ENCODE assay signal across 3 cellular contexts in the genomic region with DNA sequence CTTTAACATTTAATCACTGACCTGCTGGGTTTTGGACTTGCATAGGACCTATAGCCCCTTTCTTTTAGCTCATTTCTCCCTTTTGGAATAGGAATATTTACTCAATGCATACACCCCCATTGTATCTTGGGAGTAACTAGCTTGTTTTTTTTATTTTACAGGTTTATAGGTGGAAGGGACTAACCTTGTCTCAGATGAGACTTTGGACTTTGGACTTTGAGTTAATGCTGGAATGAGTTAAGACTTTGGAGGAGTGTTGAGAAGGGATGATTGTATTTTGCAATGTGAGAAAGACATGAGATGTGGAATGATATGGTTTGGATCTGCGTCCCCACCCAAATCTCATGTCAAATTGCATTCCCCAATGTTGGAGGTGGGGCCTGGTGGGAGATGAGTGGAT.
TF ChIP-seq lines count a peak whose summit lies in the region.

No MANE protein-coding gene starts in this region.

TF ChIP-seq in HepG2, 621 proteins besides CTCF, POLR2A, EP300 and RAD21:
- TF ChIP-seq HNF4A (CRISPR knock-in tag; IDR thresholded peaks at IDR 0.05) (0 out of 2 replicates have a peak, but pooled peaks have one; percentile 10), ZNF101 (CRISPR knock-in tag; IDR thresholded peaks at IDR 0.05; ENCODE audit: borderline replicate concordance, low read depth) (no peak)

TF ChIP-seq in H1, 55 proteins besides CTCF, POLR2A, EP300 and RAD21:
- no peak for TF ChIP-seq KDM5A (IDR thresholded peaks at IDR 0.05; ENCODE audit: low read length)
- TF ChIP-seq BRCA1 (IDR thresholded peaks at IDR 0.05; ENCODE audit: low read depth, low read length) = no peak
- no peak for TF ChIP-seq HDAC6 (IDR thresholded peaks at IDR 0.05; ENCODE audit: low read depth, low read length)
- no peak for TF ChIP-seq CBX5 (IDR thresholded peaks at IDR 0.05; ENCODE audit: low read depth, low read length)
- no peak for TF ChIP-seq CTBP2 (IDR thresholded peaks at IDR 0.05; ENCODE audit: borderline replicate concordance, insufficient read depth, insufficient read length, low read length)

TF ChIP-seq in liver, 16 proteins besides CTCF, POLR2A, EP300 and RAD21:
- TF ChIP-seq HNF4A (conservative IDR thresholded peaks at IDR 0.05) = peak; percentile 25 to 72
- TF ChIP-seq, protein P1, sequence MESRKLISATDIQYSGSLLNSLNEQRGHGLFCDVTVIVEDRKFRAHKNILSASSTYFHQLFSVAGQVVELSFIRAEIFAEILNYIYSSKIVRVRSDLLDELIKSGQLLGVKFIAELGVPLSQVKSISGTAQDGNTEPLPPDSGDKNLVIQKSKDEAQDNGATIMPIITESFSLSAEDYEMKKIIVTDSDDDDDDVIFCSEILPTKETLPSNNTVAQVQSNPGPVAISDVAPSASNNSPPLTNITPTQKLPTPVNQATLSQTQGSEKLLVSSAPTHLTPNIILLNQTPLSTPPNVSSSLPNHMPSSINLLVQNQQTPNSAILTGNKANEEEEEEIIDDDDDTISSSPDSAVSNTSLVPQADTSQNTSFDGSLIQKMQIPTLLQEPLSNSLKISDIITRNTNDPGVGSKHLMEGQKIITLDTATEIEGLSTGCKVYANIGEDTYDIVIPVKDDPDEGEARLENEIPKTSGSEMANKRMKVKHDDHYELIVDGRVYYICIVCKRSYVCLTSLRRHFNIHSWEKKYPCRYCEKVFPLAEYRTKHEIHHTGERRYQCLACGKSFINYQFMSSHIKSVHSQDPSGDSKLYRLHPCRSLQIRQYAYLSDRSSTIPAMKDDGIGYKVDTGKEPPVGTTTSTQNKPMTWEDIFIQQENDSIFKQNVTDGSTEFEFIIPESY (IDR thresholded peaks at IDR 0.05) = no peak
- TF ChIP-seq, protein P2, sequence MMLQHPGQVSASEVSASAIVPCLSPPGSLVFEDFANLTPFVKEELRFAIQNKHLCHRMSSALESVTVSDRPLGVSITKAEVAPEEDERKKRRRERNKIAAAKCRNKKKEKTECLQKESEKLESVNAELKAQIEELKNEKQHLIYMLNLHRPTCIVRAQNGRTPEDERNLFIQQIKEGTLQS (IDR thresholded peaks at IDR 0.05) = no peak
